ENCODE assay signal across 9 cellular contexts in genomic region chr3:42031808-42032475, GRCh38. TPM values are rescaled to one million over a fixed set of nuclear protein-coding genes. Genes with fewer than 3 reads are reported as not detected.
DNase-seq lines count a peak whose midpoint lies in the region; ATAC-seq and TF ChIP-seq lines count a peak whose summit lies in the region.
"Had no signal": no experiment of that assay in that cellular context is flagged by ENCODE, and none has a peak within 500 bp of the region (broad histone marks: within the 10 kb centered on the region; RNA-seq: fewer than 3 reads in every experiment).

No MANE protein-coding gene starts in this region.

- no peaks in the 10 kb centered on the region for H3K27me3 Mint-ChIP-seq in activated T-helper 17 cell treated with anti-CD3 and anti-CD28 coated beads, Interleukin-2, amount 50 U/mL, for 72 hours
- H3K27me3 Mint-ChIP-seq: activated CD4-positive, alpha-beta T cell treated with anti-CD3 and anti-CD28 coated beads, Interleukin-2, amount 10 ng/mL, durations not matched to agents 24 days and 14 days had no signal

- H3K9me3 Mint-ChIP-seq in activated T-helper 17 cell treated with anti-CD3 and anti-CD28 coated beads, Interleukin-2, amount 50 U/mL, for 72 hours: peaks cover 4% of the 10 kb centered on the region

- ATAC-seq in activated T-helper 17 cell treated with anti-CD3 and anti-CD28 coated beads, Interleukin-2, amount 50 U/mL, for 72 hours (replicated peaks): peak; percentile 29
- ATAC-seq in GM18870 (IDR thresholded peaks at IDR 0.05; ENCODE audit: unreplicated experiment): no peak

- H3K27me3 ChIP-seq in hepatocyte (no peaks in the 10 kb centered on the region), rectal smooth muscle tissue (ENCODE audit: control insufficient read depth, insufficient read depth, low read length) (no peaks in the 10 kb centered on the region)

- no peak overlapping the region for H2AFZ ChIP-seq in hepatocyte

- peak overlapping the region; percentile 40 for H3K4me2 ChIP-seq in hepatocyte

- H4K20me1 ChIP-seq in hepatocyte (ENCODE audit: insufficient read depth, poor library complexity, severe bottlenecking): no peaks in the 10 kb centered on the region

- H3K9ac ChIP-seq in rectal smooth muscle tissue (ENCODE audit: low read length): no peak overlapping the region

- H3K9me2 ChIP-seq in hepatocyte (replicated peaks; ENCODE audit: insufficient read depth): no peaks in the 10 kb centered on the region

- H3K36me3 ChIP-seq in hepatocyte (replicated peaks; ENCODE audit: insufficient read depth, low read depth) (no peaks in the 10 kb centered on the region), rectal smooth muscle tissue (ENCODE audit: control insufficient read depth, insufficient read depth, low read length) (peaks cover 5% of the 10 kb centered on the region)

- no peak for TF ChIP-seq CTCF in hepatocyte (IDR thresholded peaks at IDR 0.05; ENCODE audit: poor library complexity)

- H3K4me3 Mint-ChIP-seq in activated T-helper 17 cell treated with anti-CD3 and anti-CD28 coated beads, Interleukin-2, amount 50 U/mL, for 72 hours: no peak overlapping the region
- H3K4me3 Mint-ChIP-seq: activated CD4-positive, alpha-beta T cell treated with anti-CD3 and anti-CD28 coated beads, Interleukin-2, amount 10 ng/mL, durations not matched to agents 24 days and 14 days had no signal

- DNase-seq in ELF-1 (ENCODE audit: low read depth, low spot score) (peak; percentile 67), hepatocyte (ENCODE audit: low spot score) (no peak), DMS153 treated with DMSO at 0.1 percent for 48 hours (lab: John Stamatoyannopoulos, UW; ENCODE audit: unreplicated experiment) (no peak), iPS-NIHi7 (ENCODE audit: extremely low spot score) (no peak), NCI-H2081 treated with DMSO at 0.1 percent for 48 hours (lab: John Stamatoyannopoulos, UW) (no peak)
- DNase-seq: activated CD4-positive, alpha-beta T cell treated with anti-CD3 and anti-CD28 coated beads, Interleukin-2, amount 10 ng/mL, durations not matched to agents 24 days and 14 days had no signal

- no peaks in the 10 kb centered on the region for H3K9me3 ChIP-seq in hepatocyte (ENCODE audit: low read depth)

- H3K27ac ChIP-seq in hepatocyte: peak overlapping the region; percentile 61
- H3K27ac ChIP-seq in rectal smooth muscle tissue (ENCODE audit: low read depth, low read length): peak overlapping the region; percentile 81

- H3K79me2 ChIP-seq in hepatocyte: peaks cover 73% of the 10 kb centered on the region

- H3K27ac Mint-ChIP-seq in activated T-helper 17 cell treated with anti-CD3 and anti-CD28 coated beads, Interleukin-2, amount 50 U/mL, for 72 hours: no peak overlapping the region
- H3K27ac Mint-ChIP-seq: activated CD4-positive, alpha-beta T cell treated with anti-CD3 and anti-CD28 coated beads, Interleukin-2, amount 10 ng/mL, durations not matched to agents 24 days and 14 days had no signal

- peaks cover 29% of the 10 kb centered on the region for H3K4me1 Mint-ChIP-seq in activated T-helper 17 cell treated with anti-CD3 and anti-CD28 coated beads, Interleukin-2, amount 50 U/mL, for 72 hours

- peaks cover 20% of the 10 kb centered on the region for H3K36me3 Mint-ChIP-seq in activated T-helper 17 cell treated with anti-CD3 and anti-CD28 coated beads, Interleukin-2, amount 50 U/mL, for 72 hours (ENCODE audit: low read depth)

- 44% methylated on average over 8 of the region's 8 CpGs for WGBS in hepatocyte (ENCODE audit: low lambda C conversion rate, missing lambda C conversion rate)

- H3K4me1 ChIP-seq in hepatocyte (ENCODE audit: insufficient read depth): peaks cover 37% of the 10 kb centered on the region
- H3K4me1 ChIP-seq in rectal smooth muscle tissue (ENCODE audit: control insufficient read depth, insufficient read depth, low read length): peaks cover 33% of the 10 kb centered on the region

- H3K4me3 ChIP-seq in hepatocyte: no peak overlapping the region
- no peak overlapping the region for H3K4me3 ChIP-seq in rectal smooth muscle tissue (ENCODE audit: low read length)

RNA-seq across cellular contexts. Expression of gene TRAK1, which starts 59.2 kb away (rescaled TPM):
- total RNA-seq in activated T-helper 17 cell treated with anti-CD3 and anti-CD28 coated beads, Interleukin-2, amount 50 U/mL, for 72 hours: 10 to 100 TPM; 17.4 to 23.8 TPM
- total RNA-seq in hepatocyte: 28.8 and 31.5 TPM in 2 replicates
- polyA plus RNA-seq in hepatocyte: 19.0 and 21.0 TPM in 2 replicates
